ENCODE assay signal across 12 cellular contexts in genomic region chr16:15652293-15653001, GRCh38. TPM values are rescaled to one million over a fixed set of nuclear protein-coding genes. Genes with fewer than 3 reads are reported as not detected.
DNase-seq lines count a peak whose midpoint lies in the region; ATAC-seq and TF ChIP-seq lines count a peak whose summit lies in the region.
"Had no signal": no experiment of that assay in that cellular context is flagged by ENCODE, and none has a peak within 500 bp of the region (broad histone marks: within the 10 kb centered on the region; RNA-seq: fewer than 3 reads in every experiment).

No MANE protein-coding gene starts in this region.

- TF ChIP-seq POLR2A in heart left ventricle (IDR thresholded peaks at IDR 0.05): no peak

- H3K9me3 ChIP-seq in left ventricle myocardium inferior (replicated peaks): no peaks in the 10 kb centered on the region
- H3K9me3 ChIP-seq in heart left ventricle: no peaks in the 10 kb centered on the region
- no peaks in the 10 kb centered on the region for H3K9me3 ChIP-seq in aorta (ENCODE audit: control insufficient read depth, low read length)
- H3K9me3 ChIP-seq: adrenal gland, upper lobe of right lung had no signal

- peaks cover 11% of the 10 kb centered on the region for H3K36me3 ChIP-seq in left ventricle myocardium inferior
- peaks cover 0 to 20% (median 5%) of the 10 kb centered on the region in 9 donors for H3K36me3 ChIP-seq in heart left ventricle
- no peaks in the 10 kb centered on the region for H3K36me3 ChIP-seq in aorta (ENCODE audit: control insufficient read depth in 1 of 2, insufficient read depth in 2 of 2, low read length in 1 of 2)
- H3K36me3 ChIP-seq: adrenal gland, upper lobe of right lung had no signal

- H3K4me1 ChIP-seq in left ventricle myocardium inferior (peaks cover 57% of the 10 kb centered on the region), heart left ventricle (peaks cover 0 to 42% (median 24%) of the 10 kb centered on the region in 12 donors), aorta (ENCODE audit: control insufficient read depth in 1 of 2, insufficient read depth in 2 of 2, low read length in 2 of 2) (no peaks in the 10 kb centered on the region)

- no peaks in the 10 kb centered on the region for H3K9me3 Mint-ChIP-seq in activated naive CD8-positive, alpha-beta T cell (ENCODE audit: low read depth)
- H3K9me3 Mint-ChIP-seq in naive B cell: no peaks in the 10 kb centered on the region

- WGBS in heart left ventricle, 4 donors: 83 to 90% (median 88%) methylated on average over 14 of the region's 14 CpGs
- 80 to 81% methylated on average over 14 of the region's 14 CpGs for WGBS in aorta, 2 donors

- H3K4me3 ChIP-seq in left ventricle myocardium inferior: no peak overlapping the region
- H3K4me3 ChIP-seq in heart left ventricle: no peak overlapping the region
- no peak overlapping the region for H3K4me3 ChIP-seq in aorta (ENCODE audit: low read length in 2 of 2)
- H3K4me3 ChIP-seq: adrenal gland had no signal

- H3K4me1 Mint-ChIP-seq in activated naive CD8-positive, alpha-beta T cell (ENCODE audit: low read depth): peaks cover 41% of the 10 kb centered on the region
- peaks cover 10 to 48% (median 33%) of the 10 kb centered on the region in 3 donors for H3K4me1 Mint-ChIP-seq in naive B cell

- H3K27me3 ChIP-seq in left ventricle myocardium inferior (ENCODE audit: low read depth): no peaks in the 10 kb centered on the region
- H3K27me3 ChIP-seq in heart left ventricle: no peaks in the 10 kb centered on the region
- no peaks in the 10 kb centered on the region for H3K27me3 ChIP-seq in aorta (ENCODE audit: control insufficient read depth in 1 of 2, insufficient read depth in 2 of 2, low read length in 1 of 2)
- H3K27me3 ChIP-seq: adrenal gland, upper lobe of right lung had no signal

- H3K4me3 Mint-ChIP-seq in activated naive CD8-positive, alpha-beta T cell: peak overlapping the region; percentile 63
- peak overlapping the region; percentile 28 to 100 (median 46) for H3K4me3 Mint-ChIP-seq in naive B cell

- intact Hi-C loops in left ventricle myocardium inferior (cut with micrococcal nuclease): no loop called here
- intact Hi-C loops in heart left ventricle (cut with DNase I): no loop called here
- intact Hi-C loops in aorta (cut with DNase I): loop anchor here (5.0 kb wide), 1 partner anchor 50 kb away; no protein-coding TSS in a partner anchor

- TF ChIP-seq CTCF in left ventricle myocardium inferior (IDR thresholded peaks at IDR 0.05; ENCODE audit: borderline replicate concordance) (no peak), heart left ventricle (IDR thresholded peaks at IDR 0.05) (no peak)

- H3K27ac Mint-ChIP-seq in activated naive CD8-positive, alpha-beta T cell: peak overlapping the region; percentile 75
- H3K27ac Mint-ChIP-seq in naive B cell: peak overlapping the region in 3 of 6 donors; percentile 7 to 95 (median 65)

- DNase-seq in left ventricle myocardium inferior: no peak
- no peak for DNase-seq in heart left ventricle
- no peak for DNase-seq in naive B cell
- no peak for DNase-seq in NCI-H187 treated with DMSO at 0.1 percent for 48 hours (lab: John Stamatoyannopoulos, UW)
- DNase-seq in aorta: no peak
- DNase-seq: NCI-H1694 treated with DMSO at 0.1 percent for 48 hours; stimulated activated CD4-positive, alpha-beta T cell treated with anti-CD3 and anti-CD28 coated beads, Interleukin-2, amount 100 ng/mL, for 48 hours; upper lobe of right lung had no signal

- H3K27ac ChIP-seq in left ventricle myocardium inferior (replicated peaks): peak overlapping the region; percentile 53
- peak overlapping the region in 5 of 12 donors; percentile 23 to 94 (median 25) for H3K27ac ChIP-seq in heart left ventricle
- no peak overlapping the region for H3K27ac ChIP-seq in aorta (ENCODE audit: low read depth in 1 of 2, low read length in 2 of 2)
- H3K27ac ChIP-seq: adrenal gland, upper lobe of right lung had no signal

- H3K27me3 Mint-ChIP-seq in activated naive CD8-positive, alpha-beta T cell: no peaks in the 10 kb centered on the region
- no peaks in the 10 kb centered on the region for H3K27me3 Mint-ChIP-seq in naive B cell

- no peaks in the 10 kb centered on the region for H3K36me3 Mint-ChIP-seq in activated naive CD8-positive, alpha-beta T cell
- no peaks in the 10 kb centered on the region for H3K36me3 Mint-ChIP-seq in naive B cell

- ATAC-seq in heart left ventricle (no peak), naive B cell (ENCODE audit: low read depth in 2 of 2) (no peak), HG03565 (IDR thresholded peaks at IDR 0.05; ENCODE audit: unreplicated experiment) (no peak), aorta (ENCODE audit: low FRiP score) (no peak), HG02840 (IDR thresholded peaks at IDR 0.05; ENCODE audit: low FRiP score, unreplicated experiment) (no peak)
- ATAC-seq: upper lobe of right lung had no signal

RNA-seq across cellular contexts. Expression of gene NDE1, which starts 2.4 kb away (rescaled TPM):
- total RNA-seq in left ventricle myocardium inferior (16.3 TPM), heart left ventricle (10 to 100 TPM; 13.6 to 32.3 (median 20.4) TPM), aorta (10 to 100 TPM; 32.0 to 42.8 TPM)
- polyA plus RNA-seq in heart left ventricle (10 to 100 TPM in 1 of 2 donors, 1 to 10 TPM in 1; 5.9 to 17.3 TPM), naive B cell (ENCODE audit: low read depth in 6 of 6) (10 to 100 TPM; 12.8 to 65.6 (median 38.0) TPM), aorta (10 to 100 TPM; 14.8 to 15.7 TPM)

RNA-seq across cellular contexts. Expression of gene MARF1, which starts 9.5 kb away (rescaled TPM):
- total RNA-seq in left ventricle myocardium inferior: 46.0 TPM
- total RNA-seq in heart left ventricle: 10 to 100 TPM; 24.1 to 61.3 (median 43.1) TPM
- polyA plus RNA-seq in heart left ventricle: 10 to 100 TPM; 11.4 to 17.5 TPM
- 10 to 100 TPM; 28.6 to 54.3 (median 34.5) TPM for polyA plus RNA-seq in naive B cell (ENCODE audit: low read depth in 6 of 6)
- 10 to 100 TPM; 73.5 to 92.8 TPM for total RNA-seq in aorta
- polyA plus RNA-seq in aorta: 10 to 100 TPM; 28.8 to 34.2 TPM

Comparison
In these comparisons a context has a peak if more than half of its experiments do, and no peak if none do; other contexts are left out.
1. intact Hi-C loops: an anchor here in aorta (5.0 kb wide); none called in left ventricle myocardium inferior and heart left ventricle.